Comparison of ENCODE assay signal across 1 cellular context in the genomic region with DNA sequence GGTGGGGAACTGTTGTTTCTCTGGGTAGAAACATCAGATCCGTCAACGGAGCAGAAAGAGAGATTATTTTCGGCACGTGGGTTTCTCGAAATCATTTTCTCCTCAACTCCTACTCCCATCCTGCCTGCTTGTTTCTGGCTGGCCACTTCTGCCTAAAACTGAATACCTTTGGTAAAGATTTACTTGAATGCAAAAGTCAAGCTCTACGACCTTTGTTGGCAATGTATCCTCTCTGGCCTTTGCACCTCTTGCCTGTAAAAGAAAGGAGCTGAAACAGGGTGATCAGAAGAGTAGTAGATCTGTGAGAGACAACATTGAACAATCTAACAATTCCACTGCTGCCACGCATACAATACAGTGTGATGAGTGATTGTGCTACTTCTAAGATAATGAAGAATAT.
TF ChIP-seq lines count a peak whose summit lies in the region.

No MANE protein-coding gene starts in this region.

TF ChIP-seq in HepG2, 621 proteins besides CTCF, POLR2A, EP300 and RAD21 (continued from another document and continues in another):
- TF ChIP-seq, protein P1, sequence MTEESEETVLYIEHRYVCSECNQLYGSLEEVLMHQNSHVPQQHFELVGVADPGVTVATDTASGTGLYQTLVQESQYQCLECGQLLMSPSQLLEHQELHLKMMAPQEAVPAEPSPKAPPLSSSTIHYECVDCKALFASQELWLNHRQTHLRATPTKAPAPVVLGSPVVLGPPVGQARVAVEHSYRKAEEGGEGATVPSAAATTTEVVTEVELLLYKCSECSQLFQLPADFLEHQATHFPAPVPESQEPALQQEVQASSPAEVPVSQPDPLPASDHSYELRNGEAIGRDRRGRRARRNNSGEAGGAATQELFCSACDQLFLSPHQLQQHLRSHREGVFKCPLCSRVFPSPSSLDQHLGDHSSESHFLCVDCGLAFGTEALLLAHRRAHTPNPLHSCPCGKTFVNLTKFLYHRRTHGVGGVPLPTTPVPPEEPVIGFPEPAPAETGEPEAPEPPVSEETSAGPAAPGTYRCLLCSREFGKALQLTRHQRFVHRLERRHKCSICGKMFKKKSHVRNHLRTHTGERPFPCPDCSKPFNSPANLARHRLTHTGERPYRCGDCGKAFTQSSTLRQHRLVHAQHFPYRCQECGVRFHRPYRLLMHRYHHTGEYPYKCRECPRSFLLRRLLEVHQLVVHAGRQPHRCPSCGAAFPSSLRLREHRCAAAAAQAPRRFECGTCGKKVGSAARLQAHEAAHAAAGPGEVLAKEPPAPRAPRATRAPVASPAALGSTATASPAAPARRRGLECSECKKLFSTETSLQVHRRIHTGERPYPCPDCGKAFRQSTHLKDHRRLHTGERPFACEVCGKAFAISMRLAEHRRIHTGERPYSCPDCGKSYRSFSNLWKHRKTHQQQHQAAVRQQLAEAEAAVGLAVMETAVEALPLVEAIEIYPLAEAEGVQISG (CRISPR knock-in tag; IDR thresholded peaks at IDR 0.05) = 0 out of 2 replicates have a peak, but pooled peaks have one; percentile 32
- TF ChIP-seq ZFYVE20 (CRISPR knock-in tag; IDR thresholded peaks at IDR 0.05; ENCODE audit: borderline replicate concordance, low read depth) (no peak), ZNF510 (CRISPR knock-in tag; IDR thresholded peaks at IDR 0.05; ENCODE audit: low read depth) (no peak), ZNF337 (CRISPR knock-in tag; IDR thresholded peaks at IDR 0.05; ENCODE audit: borderline replicate concordance, low read depth) (no peak), NR2F6 (IDR thresholded peaks at IDR 0.05) (peak; percentile 46; the same call in 1 of the 2 replicates), NR2F6 (CRISPR knock-in tag; IDR thresholded peaks at IDR 0.05) (no peak), HOXA3 (CRISPR knock-in tag; IDR thresholded peaks at IDR 0.05) (no peak), ZNF138 (CRISPR knock-in tag; IDR thresholded peaks at IDR 0.05; ENCODE audit: low read depth) (no peak), HNRNPLL (IDR thresholded peaks at IDR 0.05; ENCODE audit: low read depth, low read length, poor library complexity, severe bottlenecking) (no peak), ZNF10 (CRISPR knock-in tag; IDR thresholded peaks at IDR 0.05; ENCODE audit: borderline replicate concordance, low read depth) (no peak), ZNF75D (CRISPR knock-in tag; IDR thresholded peaks at IDR 0.05; ENCODE audit: borderline replicate concordance) (no peak), NCOR1 (IDR thresholded peaks at IDR 0.05; ENCODE audit: borderline replicate concordance, low read length) (no peak), ZMYM3 (CRISPR knock-in tag; IDR thresholded peaks at IDR 0.05) (no peak), ZNF788 (CRISPR knock-in tag; IDR thresholded peaks at IDR 0.05; ENCODE audit: borderline replicate concordance) (no peak), MED1 (CRISPR knock-in tag; IDR thresholded peaks at IDR 0.05) (peak; percentile 34; the same call in 1 of the 2 replicates), PRMT3 (CRISPR knock-in tag; IDR thresholded peaks at IDR 0.05; ENCODE audit: borderline replicate concordance, low read depth) (no peak), ZNF747 (CRISPR knock-in tag; IDR thresholded peaks at IDR 0.05; ENCODE audit: borderline replicate concordance) (no peak), KDM1A (CRISPR knock-in tag; IDR thresholded peaks at IDR 0.05) (no peak), KMT2B (CRISPR knock-in tag; IDR thresholded peaks at IDR 0.05) (no peak), SPEN (CRISPR knock-in tag; IDR thresholded peaks at IDR 0.05; ENCODE audit: low read depth) (no peak), XBP1 (CRISPR knock-in tag; IDR thresholded peaks at IDR 0.05) (no peak), ZNF335 (CRISPR knock-in tag; IDR thresholded peaks at IDR 0.05) (no peak), ZMYM2 (CRISPR knock-in tag; IDR thresholded peaks at IDR 0.05) (no peak), TRIM24 (CRISPR knock-in tag; IDR thresholded peaks at IDR 0.05) (no peak), ZNF17 (CRISPR knock-in tag; IDR thresholded peaks at IDR 0.05) (no peak), REL (CRISPR knock-in tag; conservative IDR thresholded peaks at IDR 0.05) (no peak), ZNF484 (CRISPR knock-in tag; IDR thresholded peaks at IDR 0.05; ENCODE audit: borderline replicate concordance, low read depth) (no peak), ZNF550 (CRISPR knock-in tag; IDR thresholded peaks at IDR 0.05; ENCODE audit: borderline replicate concordance) (no peak)
- TF ChIP-seq, protein P2, sequence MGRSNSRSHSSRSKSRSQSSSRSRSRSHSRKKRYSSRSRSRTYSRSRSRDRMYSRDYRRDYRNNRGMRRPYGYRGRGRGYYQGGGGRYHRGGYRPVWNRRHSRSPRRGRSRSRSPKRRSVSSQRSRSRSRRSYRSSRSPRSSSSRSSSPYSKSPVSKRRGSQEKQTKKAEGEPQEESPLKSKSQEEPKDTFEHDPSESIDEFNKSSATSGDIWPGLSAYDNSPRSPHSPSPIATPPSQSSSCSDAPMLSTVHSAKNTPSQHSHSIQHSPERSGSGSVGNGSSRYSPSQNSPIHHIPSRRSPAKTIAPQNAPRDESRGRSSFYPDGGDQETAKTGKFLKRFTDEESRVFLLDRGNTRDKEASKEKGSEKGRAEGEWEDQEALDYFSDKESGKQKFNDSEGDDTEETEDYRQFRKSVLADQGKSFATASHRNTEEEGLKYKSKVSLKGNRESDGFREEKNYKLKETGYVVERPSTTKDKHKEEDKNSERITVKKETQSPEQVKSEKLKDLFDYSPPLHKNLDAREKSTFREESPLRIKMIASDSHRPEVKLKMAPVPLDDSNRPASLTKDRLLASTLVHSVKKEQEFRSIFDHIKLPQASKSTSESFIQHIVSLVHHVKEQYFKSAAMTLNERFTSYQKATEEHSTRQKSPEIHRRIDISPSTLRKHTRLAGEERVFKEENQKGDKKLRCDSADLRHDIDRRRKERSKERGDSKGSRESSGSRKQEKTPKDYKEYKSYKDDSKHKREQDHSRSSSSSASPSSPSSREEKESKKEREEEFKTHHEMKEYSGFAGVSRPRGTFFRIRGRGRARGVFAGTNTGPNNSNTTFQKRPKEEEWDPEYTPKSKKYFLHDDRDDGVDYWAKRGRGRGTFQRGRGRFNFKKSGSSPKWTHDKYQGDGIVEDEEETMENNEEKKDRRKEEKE (IDR thresholded peaks at IDR 0.05) = no peak
- TF ChIP-seq, protein P3, sequence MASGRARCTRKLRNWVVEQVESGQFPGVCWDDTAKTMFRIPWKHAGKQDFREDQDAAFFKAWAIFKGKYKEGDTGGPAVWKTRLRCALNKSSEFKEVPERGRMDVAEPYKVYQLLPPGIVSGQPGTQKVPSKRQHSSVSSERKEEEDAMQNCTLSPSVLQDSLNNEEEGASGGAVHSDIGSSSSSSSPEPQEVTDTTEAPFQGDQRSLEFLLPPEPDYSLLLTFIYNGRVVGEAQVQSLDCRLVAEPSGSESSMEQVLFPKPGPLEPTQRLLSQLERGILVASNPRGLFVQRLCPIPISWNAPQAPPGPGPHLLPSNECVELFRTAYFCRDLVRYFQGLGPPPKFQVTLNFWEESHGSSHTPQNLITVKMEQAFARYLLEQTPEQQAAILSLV (CRISPR knock-in tag; IDR thresholded peaks at IDR 0.05; ENCODE audit: borderline replicate concordance) = no peak
- TF ChIP-seq, protein P4, sequence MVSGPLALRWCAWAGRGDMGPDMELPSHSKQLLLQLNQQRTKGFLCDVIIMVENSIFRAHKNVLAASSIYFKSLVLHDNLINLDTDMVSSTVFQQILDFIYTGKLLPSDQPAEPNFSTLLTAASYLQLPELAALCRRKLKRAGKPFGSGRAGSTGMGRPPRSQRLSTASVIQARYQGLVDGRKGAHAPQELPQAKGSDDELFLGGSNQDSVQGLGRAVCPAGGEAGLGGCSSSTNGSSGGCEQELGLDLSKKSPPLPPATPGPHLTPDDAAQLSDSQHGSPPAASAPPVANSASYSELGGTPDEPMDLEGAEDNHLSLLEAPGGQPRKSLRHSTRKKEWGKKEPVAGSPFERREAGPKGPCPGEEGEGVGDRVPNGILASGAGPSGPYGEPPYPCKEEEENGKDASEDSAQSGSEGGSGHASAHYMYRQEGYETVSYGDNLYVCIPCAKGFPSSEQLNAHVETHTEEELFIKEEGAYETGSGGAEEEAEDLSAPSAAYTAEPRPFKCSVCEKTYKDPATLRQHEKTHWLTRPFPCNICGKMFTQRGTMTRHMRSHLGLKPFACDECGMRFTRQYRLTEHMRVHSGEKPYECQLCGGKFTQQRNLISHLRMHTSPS (CRISPR knock-in tag; IDR thresholded peaks at IDR 0.05; ENCODE audit: low read depth) = no peak
- TF ChIP-seq, protein P5, sequence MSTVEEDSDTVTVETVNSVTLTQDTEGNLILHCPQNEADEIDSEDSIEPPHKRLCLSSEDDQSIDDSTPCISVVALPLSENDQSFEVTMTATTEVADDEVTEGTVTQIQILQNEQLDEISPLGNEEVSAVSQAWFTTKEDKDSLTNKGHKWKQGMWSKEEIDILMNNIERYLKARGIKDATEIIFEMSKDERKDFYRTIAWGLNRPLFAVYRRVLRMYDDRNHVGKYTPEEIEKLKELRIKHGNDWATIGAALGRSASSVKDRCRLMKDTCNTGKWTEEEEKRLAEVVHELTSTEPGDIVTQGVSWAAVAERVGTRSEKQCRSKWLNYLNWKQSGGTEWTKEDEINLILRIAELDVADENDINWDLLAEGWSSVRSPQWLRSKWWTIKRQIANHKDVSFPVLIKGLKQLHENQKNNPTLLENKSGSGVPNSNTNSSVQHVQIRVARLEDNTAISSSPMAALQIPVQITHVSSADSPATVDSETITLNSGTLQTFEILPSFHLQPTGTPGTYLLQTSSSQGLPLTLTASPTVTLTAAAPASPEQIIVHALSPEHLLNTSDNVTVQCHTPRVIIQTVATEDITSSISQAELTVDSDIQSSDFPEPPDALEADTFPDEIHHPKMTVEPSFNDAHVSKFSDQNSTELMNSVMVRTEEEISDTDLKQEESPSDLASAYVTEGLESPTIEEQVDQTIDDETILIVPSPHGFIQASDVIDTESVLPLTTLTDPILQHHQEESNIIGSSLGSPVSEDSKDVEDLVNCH (CRISPR knock-in tag; IDR thresholded peaks at IDR 0.05) = no peak
- TF ChIP-seq, protein P6, sequence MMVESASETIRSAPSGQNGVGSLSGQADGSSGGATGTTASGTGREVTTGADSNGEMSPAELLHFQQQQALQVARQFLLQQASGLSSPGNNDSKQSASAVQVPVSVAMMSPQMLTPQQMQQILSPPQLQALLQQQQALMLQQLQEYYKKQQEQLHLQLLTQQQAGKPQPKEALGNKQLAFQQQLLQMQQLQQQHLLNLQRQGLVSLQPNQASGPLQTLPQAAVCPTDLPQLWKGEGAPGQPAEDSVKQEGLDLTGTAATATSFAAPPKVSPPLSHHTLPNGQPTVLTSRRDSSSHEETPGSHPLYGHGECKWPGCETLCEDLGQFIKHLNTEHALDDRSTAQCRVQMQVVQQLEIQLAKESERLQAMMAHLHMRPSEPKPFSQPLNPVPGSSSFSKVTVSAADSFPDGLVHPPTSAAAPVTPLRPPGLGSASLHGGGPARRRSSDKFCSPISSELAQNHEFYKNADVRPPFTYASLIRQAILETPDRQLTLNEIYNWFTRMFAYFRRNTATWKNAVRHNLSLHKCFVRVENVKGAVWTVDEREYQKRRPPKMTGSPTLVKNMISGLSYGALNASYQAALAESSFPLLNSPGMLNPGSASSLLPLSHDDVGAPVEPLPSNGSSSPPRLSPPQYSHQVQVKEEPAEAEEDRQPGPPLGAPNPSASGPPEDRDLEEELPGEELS (CRISPR knock-in tag; IDR thresholded peaks at IDR 0.05) = peak; percentile 36; the same call in 1 of the 2 replicates
- TF ChIP-seq, protein P7, sequence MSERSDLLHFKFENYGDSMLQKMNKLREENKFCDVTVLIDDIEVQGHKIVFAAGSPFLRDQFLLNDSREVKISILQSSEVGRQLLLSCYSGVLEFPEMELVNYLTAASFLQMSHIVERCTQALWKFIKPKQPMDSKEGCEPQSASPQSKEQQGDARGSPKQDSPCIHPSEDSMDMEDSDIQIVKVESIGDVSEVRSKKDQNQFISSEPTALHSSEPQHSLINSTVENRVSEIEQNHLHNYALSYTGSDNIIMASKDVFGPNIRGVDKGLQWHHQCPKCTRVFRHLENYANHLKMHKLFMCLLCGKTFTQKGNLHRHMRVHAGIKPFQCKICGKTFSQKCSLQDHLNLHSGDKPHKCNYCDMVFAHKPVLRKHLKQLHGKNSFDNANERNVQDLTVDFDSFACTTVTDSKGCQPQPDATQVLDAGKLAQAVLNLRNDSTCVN (CRISPR knock-in tag; IDR thresholded peaks at IDR 0.05; ENCODE audit: borderline replicate concordance) = no peak
- TF ChIP-seq, protein P8, sequence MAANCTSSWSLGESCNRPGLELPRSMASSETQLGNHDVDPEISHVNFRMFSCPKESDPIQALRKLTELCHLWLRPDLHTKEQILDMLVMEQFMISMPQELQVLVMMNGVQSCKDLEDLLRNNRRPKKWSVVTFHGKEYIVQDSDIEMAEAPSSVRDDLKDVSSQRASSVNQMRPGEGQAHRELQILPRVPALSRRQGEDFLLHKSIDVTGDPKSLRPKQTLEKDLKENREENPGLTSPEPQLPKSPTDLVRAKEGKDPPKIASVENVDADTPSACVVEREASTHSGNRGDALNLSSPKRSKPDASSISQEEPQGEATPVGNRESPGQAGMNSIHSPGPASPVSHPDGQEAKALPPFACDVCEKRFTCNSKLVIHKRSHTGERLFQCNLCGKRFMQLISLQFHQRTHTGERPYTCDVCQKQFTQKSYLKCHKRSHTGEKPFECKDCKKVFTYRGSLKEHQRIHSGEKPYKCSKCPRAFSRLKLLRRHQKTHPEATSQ (CRISPR knock-in tag; IDR thresholded peaks at IDR 0.05; ENCODE audit: borderline replicate concordance) = no peak
- TF ChIP-seq, protein P9, sequence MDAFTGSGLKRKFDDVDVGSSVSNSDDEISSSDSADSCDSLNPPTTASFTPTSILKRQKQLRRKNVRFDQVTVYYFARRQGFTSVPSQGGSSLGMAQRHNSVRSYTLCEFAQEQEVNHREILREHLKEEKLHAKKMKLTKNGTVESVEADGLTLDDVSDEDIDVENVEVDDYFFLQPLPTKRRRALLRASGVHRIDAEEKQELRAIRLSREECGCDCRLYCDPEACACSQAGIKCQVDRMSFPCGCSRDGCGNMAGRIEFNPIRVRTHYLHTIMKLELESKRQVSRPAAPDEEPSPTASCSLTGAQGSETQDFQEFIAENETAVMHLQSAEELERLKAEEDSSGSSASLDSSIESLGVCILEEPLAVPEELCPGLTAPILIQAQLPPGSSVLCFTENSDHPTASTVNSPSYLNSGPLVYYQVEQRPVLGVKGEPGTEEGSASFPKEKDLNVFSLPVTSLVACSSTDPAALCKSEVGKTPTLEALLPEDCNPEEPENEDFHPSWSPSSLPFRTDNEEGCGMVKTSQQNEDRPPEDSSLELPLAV (CRISPR knock-in tag; conservative IDR thresholded peaks at IDR 0.05; ENCODE audit: low read depth) = no peak
- TF ChIP-seq, protein P10, sequence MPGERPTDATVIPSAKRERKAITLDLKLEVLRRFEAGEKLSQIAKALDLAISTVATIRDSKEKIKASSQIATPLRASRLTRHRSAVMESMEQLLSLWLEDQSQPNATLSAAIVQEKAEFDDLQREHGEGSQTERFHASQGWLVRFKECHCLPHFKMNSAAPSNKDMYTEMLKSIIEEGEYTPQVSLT (CRISPR knock-in tag; IDR thresholded peaks at IDR 0.05; ENCODE audit: borderline replicate concordance, low read depth) = no peak
